Comparison of ENCODE assay signal across 8 cellular contexts in genomic region chr12:89947437-89948265, GRCh38.
DNase-seq lines count a peak whose midpoint lies in the region; ATAC-seq and TF ChIP-seq lines count a peak whose summit lies in the region.

No MANE protein-coding gene starts in this region.

- H3K4me1 ChIP-seq in cardiac muscle cell (ENCODE audit: low read depth), result peaks cover 43% of the 10 kb centered on the region
- H3K4me1 ChIP-seq in left ventricle myocardium inferior, result peaks cover 28% of the 10 kb centered on the region
- H3K4me1 ChIP-seq in upper lobe of right lung, result peaks cover 27% of the 10 kb centered on the region

- H3K4me3 ChIP-seq in cardiac muscle cell, result no peak overlapping the region
- H3K4me3 ChIP-seq in left ventricle myocardium inferior, result no peak overlapping the region
- H3K4me3 ChIP-seq in upper lobe of right lung, result no peak overlapping the region

- H3K9me3 ChIP-seq in cardiac muscle cell (ENCODE audit: low read depth), result no peaks in the 10 kb centered on the region
- H3K9me3 ChIP-seq in left ventricle myocardium inferior (replicated peaks), result no peaks in the 10 kb centered on the region
- H3K9me3 ChIP-seq in upper lobe of right lung, result no peaks in the 10 kb centered on the region

- DNase-seq in cardiac muscle cell (ENCODE audit: low read depth in 1 of 2, low spot score in 1 of 2), result peak; percentile 34 to 90
- no peak for DNase-seq in left ventricle myocardium inferior
- DNase-seq in amniotic stem cell (lab: John Stamatoyannopoulos, UW), result peak; percentile 71
- peak; percentile 79 for DNase-seq in left kidney (ENCODE audit: low read depth, low spot score)
- no peak for DNase-seq in upper lobe of right lung
- no peak for DNase-seq in NCI-H510A (lab: John Stamatoyannopoulos, UW)
- DNase-seq in G401 (ENCODE audit: low spot score), result no peak

- intact Hi-C loops in left ventricle myocardium inferior (cut with micrococcal nuclease) (no loop called here), upper lobe of right lung (cut with DNase I) (no loop called here)

- H3K36me3 ChIP-seq in cardiac muscle cell, result no peaks in the 10 kb centered on the region
- H3K36me3 ChIP-seq in left ventricle myocardium inferior, result no peaks in the 10 kb centered on the region
- no peaks in the 10 kb centered on the region for H3K36me3 ChIP-seq in upper lobe of right lung

- ATAC-seq in upper lobe of right lung, result peak; percentile 30
- ATAC-seq in GM18909 (IDR thresholded peaks at IDR 0.05; ENCODE audit: poor library complexity, unreplicated experiment), result no peak

- no peaks in the 10 kb centered on the region for H3K27me3 ChIP-seq in cardiac muscle cell
- peaks cover 9% of the 10 kb centered on the region for H3K27me3 ChIP-seq in left ventricle myocardium inferior (ENCODE audit: low read depth)
- H3K27me3 ChIP-seq in upper lobe of right lung, result no peaks in the 10 kb centered on the region

- H3K27ac ChIP-seq in cardiac muscle cell (peak overlapping the region; percentile 59), left ventricle myocardium inferior (replicated peaks) (no peak overlapping the region), upper lobe of right lung (peak overlapping the region; percentile 56)

- in situ Hi-C loops in G401 (cut with HindIII; ENCODE audit: low sequenced_read_pairs), result no loop called here

- TF ChIP-seq CTCF in cardiac muscle cell (IDR thresholded peaks at IDR 0.05; ENCODE audit: low read depth, low read length) (no peak), left ventricle myocardium inferior (IDR thresholded peaks at IDR 0.05; ENCODE audit: borderline replicate concordance) (no peak), upper lobe of right lung (IDR thresholded peaks at IDR 0.05) (no peak)

Comparison
In these comparisons a context has a peak if more than half of its experiments do, and no peak if none do; other contexts are left out.
1. DNase-seq: peak in cardiac muscle cell (2 of 2), amniotic stem cell (single experiment) and left kidney (single experiment); none in left ventricle myocardium inferior (single experiment), upper lobe of right lung (single experiment), NCI-H510A (single experiment) and G401 (single experiment).